In the genomic region with DNA sequence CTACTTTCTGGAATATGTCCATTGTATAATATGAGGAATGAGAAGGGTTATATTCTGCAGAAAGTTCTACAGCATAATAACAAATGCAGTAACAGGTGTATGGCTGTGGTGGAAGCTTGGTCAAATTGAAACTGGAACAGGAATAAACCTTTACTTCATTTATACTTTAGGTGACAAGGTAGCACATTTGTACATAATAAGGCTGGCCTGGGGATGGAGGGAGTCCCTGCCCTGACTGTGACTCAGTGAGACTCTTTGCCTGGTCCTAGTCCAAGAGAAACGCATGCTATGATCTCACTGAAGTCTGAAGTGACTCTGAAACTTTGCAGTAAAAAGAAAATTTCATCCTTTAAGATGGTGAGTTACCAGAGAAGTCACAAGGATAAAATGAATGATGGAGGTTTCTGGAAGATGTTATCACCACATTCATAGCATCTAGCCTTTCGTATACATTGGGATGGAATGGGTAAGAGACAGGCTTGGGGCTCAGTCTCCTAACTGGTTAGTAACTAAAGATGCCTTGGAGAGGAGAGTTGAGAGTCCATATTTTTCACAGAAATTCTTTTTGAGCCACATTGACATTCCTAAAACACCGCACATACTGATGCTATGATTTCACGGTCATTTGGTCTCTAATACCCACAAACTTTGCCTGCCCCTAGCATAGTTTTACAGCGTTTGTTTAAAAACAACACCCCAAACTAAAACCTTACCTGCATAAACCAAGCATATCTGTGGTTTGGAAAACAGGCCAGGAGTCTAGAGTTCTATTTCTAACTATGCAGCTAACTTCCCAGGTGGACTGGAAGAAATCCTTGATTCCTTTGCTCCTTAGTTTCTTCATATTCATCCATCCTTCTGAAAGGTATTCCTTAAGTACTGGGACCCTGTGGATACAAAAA, we compare ENCODE assay signal across 8 cellular contexts. TPM values are rescaled to one million over a fixed set of nuclear protein-coding genes. Genes with fewer than 3 reads are reported as not detected.
DNase-seq lines count a peak whose midpoint lies in the region; ATAC-seq and TF ChIP-seq lines count a peak whose summit lies in the region.

No MANE protein-coding gene starts in this region.

- no peaks in the 10 kb centered on the region for H3K79me2 ChIP-seq in mammary epithelial cell (ENCODE audit: insufficient read depth, low read length)

- peak overlapping the region; percentile 61 for H3K27ac Mint-ChIP-seq in activated CD8-positive, alpha-beta T cell treated with anti-CD3 and anti-CD28 coated beads, Interleukin-2, amount 10 ng/mL, durations not matched to agents 7 days and 5 days

- peak overlapping the region; percentile 12 for H3K9ac ChIP-seq in mammary epithelial cell (ENCODE audit: insufficient read depth, low read length)

- H3K27me3 ChIP-seq in mammary epithelial cell (ENCODE audit: insufficient read depth, low read length) (no peaks in the 10 kb centered on the region), breast epithelium (no peaks in the 10 kb centered on the region), tibial artery (no peaks in the 10 kb centered on the region)

- no peak for TF ChIP-seq POLR2A in breast epithelium (IDR thresholded peaks at IDR 0.05)

- peak overlapping the region; percentile 59 for H3K27ac ChIP-seq in mammary epithelial cell (ENCODE audit: insufficient read depth, low read depth, low read length)
- H3K27ac ChIP-seq in breast epithelium = no peak overlapping the region
- H3K27ac ChIP-seq in tibial artery = peak overlapping the region; percentile 34 to 48

- intact Hi-C loops in mammary epithelial cell (cut with micrococcal nuclease) = loop anchor here (5.0 kb wide), 2 partner anchors 42 to 43 kb away; partner anchors contain the start of gene NABP1
- intact Hi-C loops in breast epithelium (cut with DNase I; ENCODE audit: low total_unique reads) = no loop called here
- intact Hi-C loops in tibial artery (cut with DNase I; ENCODE audit: low total_unique reads) = no loop called here

- DNase-seq in mammary epithelial cell = peak; percentile 61
- no peak for DNase-seq in breast epithelium (ENCODE audit: low spot score in 2 of 2)
- DNase-seq in activated CD8-positive, alpha-beta T cell treated with anti-CD3 and anti-CD28 coated beads, Interleukin-2, amount 10 ng/mL, durations not matched to agents 7 days and 5 days = peak; percentile 34
- DNase-seq in tibial artery = no peak
- no peak for DNase-seq in cerebellar nuclear complex (lab: John Stamatoyannopoulos, UW)
- no peak for DNase-seq in GDM1 (lab: John Stamatoyannopoulos, UW)
- DNase-seq in NAMALWA (ENCODE audit: low spot score) = no peak

- H3K9me3 ChIP-seq in mammary epithelial cell (replicated peaks; ENCODE audit: insufficient read depth, low read length) (no peaks in the 10 kb centered on the region), breast epithelium (no peaks in the 10 kb centered on the region), tibial artery (no peaks in the 10 kb centered on the region)

- dilution Hi-C loops in mammary epithelial cell (cut with HindIII; ENCODE audit: low sequenced_read_pairs) = no loop called here

- BruUV-seq in mammary epithelial cell (replicated peaks; lab: Mats Ljungman, UMichigan) = no TSS peak

- no peaks in the 10 kb centered on the region for H4K20me1 ChIP-seq in mammary epithelial cell (ENCODE audit: insufficient read depth, low read length)

- TF ChIP-seq CTCF in mammary epithelial cell (conservative IDR thresholded peaks at IDR 0.05 in 1 of 2, IDR thresholded peaks at IDR 0.05 in 1 of 2; ENCODE audit: extremely low read depth in 1 of 2, insufficient read depth in 1 of 2, low read depth in 1 of 2, low read length in 2 of 2) (no peak), breast epithelium (IDR thresholded peaks at IDR 0.05) (no peak), tibial artery (IDR thresholded peaks at IDR 0.05) (no peak)

- H3K4me3 ChIP-seq in mammary epithelial cell (replicated peaks in 1 of 3; ENCODE audit: insufficient read depth in 1 of 3, low read depth in 2 of 3, low read length in 3 of 3) (no peak overlapping the region), breast epithelium (no peak overlapping the region), tibial artery (no peak overlapping the region)

- H3K36me3 Mint-ChIP-seq in activated CD8-positive, alpha-beta T cell treated with anti-CD3 and anti-CD28 coated beads, Interleukin-2, amount 10 ng/mL, durations not matched to agents 7 days and 5 days (ENCODE audit: low read depth) = peaks cover 3% of the 10 kb centered on the region

- ATAC-seq in HG02981 (IDR thresholded peaks at IDR 0.05; ENCODE audit: unreplicated experiment) = peak; percentile 83
- peak; percentile 45 for ATAC-seq in activated CD8-positive, alpha-beta T cell treated with anti-CD3 and anti-CD28 coated beads, Interleukin-2, amount 10 ng/mL, durations not matched to agents 7 days and 5 days

- no peaks in the 10 kb centered on the region for H3K36me3 ChIP-seq in mammary epithelial cell (ENCODE audit: insufficient read depth, low read length)
- no peaks in the 10 kb centered on the region for H3K36me3 ChIP-seq in breast epithelium
- H3K36me3 ChIP-seq in tibial artery = no peaks in the 10 kb centered on the region

- peak overlapping the region; percentile 54 for H3K4me2 ChIP-seq in mammary epithelial cell (ENCODE audit: insufficient read depth, low read depth, low read length)

- peaks cover 63% of the 10 kb centered on the region for H3K4me1 Mint-ChIP-seq in activated CD8-positive, alpha-beta T cell treated with anti-CD3 and anti-CD28 coated beads, Interleukin-2, amount 10 ng/mL, durations not matched to agents 7 days and 5 days (ENCODE audit: low read depth)

- no peaks in the 10 kb centered on the region for H3K27me3 Mint-ChIP-seq in activated CD8-positive, alpha-beta T cell treated with anti-CD3 and anti-CD28 coated beads, Interleukin-2, amount 10 ng/mL, durations not matched to agents 7 days and 5 days (ENCODE audit: low read depth)

- CTCF ChIA-PET in mammary epithelial cell (lab: Charles Lee; ENCODE audit: low non-redundant PET) = no interaction called here
- CTCF ChIA-PET in activated CD8-positive, alpha-beta T cell treated with anti-CD3 and anti-CD28 coated beads, Interleukin-2, amount 10 ng/mL, durations not matched to agents 7 days and 5 days (lab: Charles Lee) = interaction anchor here (1.4 to 5.0 kb wide), 3 partner anchors 41 to 68 kb away, joined by 3 to 37 read pairs (median 5); partner anchors contain the start of gene NABP1

- 9% methylated on average over 5 of the region's 5 CpGs for WGBS in mammary epithelial cell (ENCODE audit: low coverage, missing lambda C conversion rate)

- no peaks in the 10 kb centered on the region for H3K9me3 Mint-ChIP-seq in activated CD8-positive, alpha-beta T cell treated with anti-CD3 and anti-CD28 coated beads, Interleukin-2, amount 10 ng/mL, durations not matched to agents 7 days and 5 days (ENCODE audit: insufficient read depth)

- no peak overlapping the region for H3K4me3 Mint-ChIP-seq in activated CD8-positive, alpha-beta T cell treated with anti-CD3 and anti-CD28 coated beads, Interleukin-2, amount 10 ng/mL, durations not matched to agents 7 days and 5 days

- peak overlapping the region; percentile 23 for H2AFZ ChIP-seq in mammary epithelial cell (ENCODE audit: low read depth, low read length)

- H3K4me1 ChIP-seq in mammary epithelial cell (ENCODE audit: insufficient read depth, low read length) (peaks cover 54% of the 10 kb centered on the region), breast epithelium (no peaks in the 10 kb centered on the region), tibial artery (peaks cover 0 to 41% (median 20%) of the 10 kb centered on the region in 4 donors)

- POLR2A ChIA-PET in activated CD8-positive, alpha-beta T cell treated with anti-CD3 and anti-CD28 coated beads, Interleukin-2, amount 10 ng/mL, durations not matched to agents 7 days and 5 days (lab: Charles Lee) = interaction anchor here (3.2 to 4.7 kb wide), 2 partner anchors 17 to 42 kb away, joined by 23 to 164 read pairs; partner anchors contain the start of gene NABP1

- in situ Hi-C loops in mammary epithelial cell (cut with MboI; ENCODE audit: low sequenced_read_pairs in 2 of 2) = no loop called here

RNA-seq across cellular contexts. Expression of gene NABP1, which starts 42.4 kb away (rescaled TPM):
- total RNA-seq in mammary epithelial cell (10 to 100 TPM; 77.7 to 88.2 TPM), breast epithelium (10 to 100 TPM; 34.4 to 44.9 (median 37.8) TPM)
- polyA plus RNA-seq in mammary epithelial cell = 13.4 TPM
- polyA minus RNA-seq in mammary epithelial cell = 13.1 TPM
- 10 to 100 TPM; 52.4 to 54.1 TPM for total RNA-seq in activated CD8-positive, alpha-beta T cell treated with anti-CD3 and anti-CD28 coated beads, Interleukin-2, amount 10 ng/mL, durations not matched to agents 7 days and 5 days

Comparison
In these comparisons a context has a peak if more than half of its experiments do, and no peak if none do; other contexts are left out.
1. DNase-seq: peak in mammary epithelial cell (single experiment) and activated CD8-positive, alpha-beta T cell treated with anti-CD3 and anti-CD28 coated beads, Interleukin-2, amount 10 ng/mL, durations not matched to agents 7 days and 5 days (single experiment); none in breast epithelium (0 of 2), tibial artery (0 of 2), cerebellar nuclear complex (0 of 2), GDM1 (single experiment) and NAMALWA (single experiment).
2. H3K27ac ChIP-seq: peak in mammary epithelial cell (single experiment) and tibial artery (2 of 2); none in breast epithelium (0 of 2).